Comparison of ENCODE assay signal across 8 cellular contexts in genomic region chr19:3984584-3984907, GRCh38. TPM values are rescaled to one million over a fixed set of nuclear protein-coding genes. Genes with fewer than 3 reads are reported as not detected.
DNase-seq lines count a peak whose midpoint lies in the region; ATAC-seq and TF ChIP-seq lines count a peak whose summit lies in the region.

No MANE protein-coding gene starts in this region.

- TF ChIP-seq CTCF in C4-2B (conservative IDR thresholded peaks at IDR 0.05) (no peak), endodermal cell (conservative IDR thresholded peaks at IDR 0.05) (no peak), nephron progenitor cell (IDR thresholded peaks at IDR 0.05) (no peak)

- peaks cover 52% of the 10 kb centered on the region for H3K36me3 ChIP-seq in endodermal cell (ENCODE audit: control insufficient read depth, insufficient read depth, low read length)

- ATAC-seq in GM18858 (IDR thresholded peaks at IDR 0.05; ENCODE audit: unreplicated experiment) (no peak), HG03159 (IDR thresholded peaks at IDR 0.05; ENCODE audit: unreplicated experiment) (no peak), HG02588 (IDR thresholded peaks at IDR 0.05; ENCODE audit: unreplicated experiment) (no peak), HG03039 (IDR thresholded peaks at IDR 0.05; ENCODE audit: unreplicated experiment) (no peak)

- H3K27ac Mint-ChIP-seq in endodermal cell (peak overlapping the region; percentile 99), nephron progenitor cell (peak overlapping the region; percentile 100)

- peak overlapping the region; percentile 93 for H3K4me3 ChIP-seq in endodermal cell (ENCODE audit: low read length)

- H3K4me3 Mint-ChIP-seq in endodermal cell = peak overlapping the region; percentile 99
- peak overlapping the region; percentile 99 for H3K4me3 Mint-ChIP-seq in nephron progenitor cell

- no peaks in the 10 kb centered on the region for H3K9me3 Mint-ChIP-seq in endodermal cell
- no peaks in the 10 kb centered on the region for H3K9me3 Mint-ChIP-seq in nephron progenitor cell

- H3K9me3 ChIP-seq in endodermal cell (ENCODE audit: control insufficient read depth, low read length) = no peaks in the 10 kb centered on the region

- H3K36me3 Mint-ChIP-seq in endodermal cell (ENCODE audit: low read depth) = peaks cover 55% of the 10 kb centered on the region
- H3K36me3 Mint-ChIP-seq in nephron progenitor cell (ENCODE audit: low read depth) = peaks cover 38% of the 10 kb centered on the region

- DNase-seq in NAMALWA (ENCODE audit: low spot score) (peak; percentile 49), endodermal cell (peak; percentile 50), nephron progenitor cell (no peak)

- H3K27me3 ChIP-seq in endodermal cell (ENCODE audit: control insufficient read depth, insufficient read depth, low read length, poor library complexity, severe bottlenecking) = no peaks in the 10 kb centered on the region

- H3K9ac ChIP-seq in endodermal cell (ENCODE audit: extremely low read depth, low read length, poor library complexity, severe bottlenecking) = peak overlapping the region; percentile 100

- H3K27me3 Mint-ChIP-seq in endodermal cell (ENCODE audit: insufficient read depth) = no peaks in the 10 kb centered on the region
- H3K27me3 Mint-ChIP-seq in nephron progenitor cell (ENCODE audit: low read depth, poor library complexity) = peaks cover 24% of the 10 kb centered on the region

- H3K4me1 Mint-ChIP-seq in endodermal cell (peaks cover 27% of the 10 kb centered on the region), nephron progenitor cell (peaks cover 42% of the 10 kb centered on the region)

- H3K4me1 ChIP-seq in endodermal cell (ENCODE audit: control insufficient read depth, insufficient read depth, low read length) = peaks cover 12% of the 10 kb centered on the region

- H3K27ac ChIP-seq in C4-2B = peak overlapping the region; percentile 98
- peak overlapping the region; percentile 97 for H3K27ac ChIP-seq in endodermal cell (ENCODE audit: low read depth, low read length)

- WGBS in endodermal cell (ENCODE audit: insufficient coverage in 1 of 2, insufficient read length in 1 of 2), 2 experiments = 0 to 1% methylated on average over 5 to 10 of the region's 10 CpGs

RNA-seq across cellular contexts. Expression of gene EEF2, which starts 0.7 kb away (rescaled TPM):
- 1,000 to 10,000 TPM; 1,913 to 2,886 TPM for total RNA-seq in endodermal cell
- 1,668 TPM for polyA plus RNA-seq in endodermal cell (2013, experiment 1 of 2)
- 1,515 TPM for polyA plus RNA-seq in endodermal cell (2013, experiment 2 of 2)

RNA-seq across cellular contexts. Expression of gene DAPK3, which starts 13.6 kb away (rescaled TPM):
- total RNA-seq in endodermal cell = 100 to 1,000 TPM in 1 of 2 donors, 10 to 100 TPM in 1; 89.9 to 106 TPM
- 64.1 TPM for polyA plus RNA-seq in endodermal cell (2013, experiment 1 of 2)
- polyA plus RNA-seq in endodermal cell (2013, experiment 2 of 2) = 54.5 TPM

RNA-seq across cellular contexts. Expression of gene PIAS4, which starts 23.0 kb away (rescaled TPM):
- 10 to 100 TPM; 57.5 to 58.1 TPM for total RNA-seq in endodermal cell
- polyA plus RNA-seq in endodermal cell (2013, experiment 1 of 2) = 35.5 TPM
- polyA plus RNA-seq in endodermal cell (2013, experiment 2 of 2) = 30.9 TPM

RNA-seq across cellular contexts. Expression of gene NMRK2, which starts 51.7 kb away (rescaled TPM):
- 10 to 100 TPM; 22.1 to 36.4 TPM for total RNA-seq in endodermal cell
- 8.8 TPM for polyA plus RNA-seq in endodermal cell (2013, experiment 1 of 2)
- polyA plus RNA-seq in endodermal cell (2013, experiment 2 of 2) = 6.7 TPM
